9 cellular contexts compared by ENCODE assay signal in genomic region chr12:130322263-130322662, GRCh38. TPM values are rescaled to one million over a fixed set of nuclear protein-coding genes. Genes with fewer than 3 reads are reported as not detected.
"Had no signal": no experiment of that assay in that cellular context is flagged by ENCODE, and none has a peak within 500 bp of the region (broad histone marks: within the 10 kb centered on the region; RNA-seq: fewer than 3 reads in every experiment).

No MANE protein-coding gene starts in this region.

- ATAC-seq: HepG2 had no signal

- H3K9ac ChIP-seq: KMS-11 had no signal

- DNase-seq: KBM-7, KG1 had no signal

- H3K27ac ChIP-seq: HL-60, KMS-11 had no signal

- H3K4me2 ChIP-seq: KMS-11 had no signal

- FAIRE-seq: HepG2, HTR-8/SVneo had no signal

RNA-seq across cellular contexts. Expression of gene PIWIL1, which starts 15.4 kb away (rescaled TPM):
- total RNA-seq: HepG2, HT-29, HT1080 had no signal
- polyA plus RNA-seq: HepG2, IgD-negative memory B cell had no signal
